1 cellular context compared by ENCODE assay signal in genomic region chr12:21946983-21947382, GRCh38.
TF ChIP-seq lines count a peak whose summit lies in the region.

No MANE protein-coding gene starts in this region.

TF ChIP-seq in K562, 482 proteins besides CTCF, POLR2A, EP300 and RAD21 (continued from another document):
- TF ChIP-seq ZNF280B (CRISPR knock-in tag; IDR thresholded peaks at IDR 0.05) (0 out of 2 replicates have a peak, but pooled peaks have one; percentile 44), SMAD4 (CRISPR knock-in tag; conservative IDR thresholded peaks at IDR 0.05) (no peak), NR4A1 (CRISPR knock-in tag; IDR thresholded peaks at IDR 0.05) (no peak), NR4A1 (tag; IDR thresholded peaks at IDR 0.05) (no peak), LARP7 (IDR thresholded peaks at IDR 0.05) (no peak), GATAD2A (IDR thresholded peaks at IDR 0.05) (no peak), TEAD2 (tag; IDR thresholded peaks at IDR 0.05) (no peak), CBX3 (IDR thresholded peaks at IDR 0.05; ENCODE audit: borderline replicate concordance in 1 of 2, low read length in 2 of 2) (0 out of 3 replicates have a peak, but pooled peaks of 1 of the 2 experiments have one; percentile 42), SPI1 (IDR thresholded peaks at IDR 0.05; ENCODE audit: borderline replicate concordance, low read depth, low read length) (no peak), CC2D1A (IDR thresholded peaks at IDR 0.05) (no peak), L3MBTL2 (IDR thresholded peaks at IDR 0.05) (no peak), CBX8 (IDR thresholded peaks at IDR 0.05; ENCODE audit: borderline replicate concordance, extremely low read depth, low read depth, low read length, poor library complexity, severe bottlenecking) (no peak), MNT (conservative IDR thresholded peaks at IDR 0.05) (no peak), E2F8 (IDR thresholded peaks at IDR 0.05; ENCODE audit: low read depth, partially characterized antibody) (no peak), HMGN3 (IDR thresholded peaks at IDR 0.05; ENCODE audit: borderline replicate concordance, extremely low read depth, insufficient read length, low read depth, low read length) (no peak), ZFP30 (CRISPR knock-in tag; IDR thresholded peaks at IDR 0.05; ENCODE audit: borderline replicate concordance) (no peak), FOXK1 (CRISPR knock-in tag; IDR thresholded peaks at IDR 0.05; ENCODE audit: borderline replicate concordance) (no peak), ZNF121 (CRISPR knock-in tag; conservative IDR thresholded peaks at IDR 0.05) (no peak), HLTF (IDR thresholded peaks at IDR 0.05) (no peak), TRIM28 (IDR thresholded peaks at IDR 0.05) (peak; percentile 79), KDM2B (CRISPR knock-in tag; IDR thresholded peaks at IDR 0.05) (no peak), ZNF354B (CRISPR knock-in tag; IDR thresholded peaks at IDR 0.05) (no peak)
